ENCODE assay signal across 27 cellular contexts in the genomic region with DNA sequence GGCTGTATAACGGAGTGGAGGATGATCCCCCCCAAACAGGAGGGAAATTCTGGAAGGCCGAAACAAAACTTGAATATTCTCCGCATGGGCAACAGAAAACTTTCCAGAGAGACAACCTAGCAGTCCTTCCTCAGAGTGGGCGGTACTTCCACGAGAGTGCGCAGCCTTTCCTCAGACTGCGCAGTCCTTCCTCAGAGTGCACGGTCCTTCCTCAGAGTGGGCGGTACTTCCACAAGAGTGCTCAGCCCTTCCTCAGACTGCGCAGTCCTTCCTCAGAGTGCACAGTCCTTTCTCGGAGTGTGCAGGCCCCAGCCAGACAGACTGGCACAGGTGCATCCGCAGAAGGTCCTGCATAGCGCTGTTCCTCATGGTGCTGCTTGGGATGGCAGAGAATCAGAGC. TPM values are rescaled to one million over a fixed set of nuclear protein-coding genes. Genes with fewer than 3 reads are reported as not detected.
"Had no signal": no experiment of that assay in that cellular context is flagged by ENCODE, and none has a peak within 500 bp of the region (broad histone marks: within the 10 kb centered on the region; RNA-seq: fewer than 3 reads in every experiment).

No MANE protein-coding gene starts in this region.

- H3K27ac Mint-ChIP-seq: activated B cell treated with CpG ODN at 0.5 μM for 24 hours; activated CD4-positive, alpha-beta memory T cell treated with anti-CD3 and anti-CD28 coated beads for 36 hours; activated CD4-positive, alpha-beta T cell treated with anti-CD3 and anti-CD28 coated beads, Interleukin-2, amount 10 ng/mL, durations not matched to agents 7 days and 5 days; activated T-cell treated with anti-CD3 and anti-CD28 coated beads, Interleukin-2, amount 50 U/mL, for 72 hours; activated T-helper 2 cell treated with anti-CD3 and anti-CD28 coated beads, Interferon-gamma antibody, Interleukin-2, Interleukin-4, amounts not matched to agents 10 μg/mL and 5 μg/mL and 100 μg/mL, durations not matched to agents 14 hours and 24 hours and 36 hours; T-cell had no signal

- FAIRE-seq: TTC549 had no signal

- ATAC-seq: body of pancreas had no signal

- H3K4me3 ChIP-seq: body of pancreas had no signal

- H3K27ac ChIP-seq: body of pancreas had no signal

- H3K27me3 Mint-ChIP-seq: activated CD4-positive, alpha-beta T cell treated with anti-CD3 and anti-CD28 coated beads, Interleukin-2, amount 10 ng/mL, durations not matched to agents 7 days and 5 days had no signal

- H3K9me3 Mint-ChIP-seq: activated B cell treated with CpG ODN at 0.5 μM for 24 hours; activated CD4-positive, alpha-beta memory T cell treated with anti-CD3 and anti-CD28 coated beads for 36 hours; activated CD4-positive, alpha-beta T cell treated with anti-CD3 and anti-CD28 coated beads, Interleukin-2, amount 10 ng/mL, durations not matched to agents 7 days and 5 days; central memory CD8-positive, alpha-beta T cell; T-cell had no signal

- H3K27me3 ChIP-seq: body of pancreas had no signal

- H3K4me1 Mint-ChIP-seq: central memory CD8-positive, alpha-beta T cell had no signal

- H3K9me3 ChIP-seq: body of pancreas had no signal

- DNase-seq: activated B cell treated with CpG ODN at 0.5 μM for 24 hours; activated CD4-positive, alpha-beta memory T cell treated with anti-CD3 and anti-CD28 coated beads for 36 hours; activated CD4-positive, alpha-beta T cell treated with anti-CD3 and anti-CD28 coated beads for 1 hour; activated CD4-positive, alpha-beta T cell treated with anti-CD3 and anti-CD28 coated beads, Interleukin-2, amount 10 ng/mL, durations not matched to agents 7 days and 5 days; activated CD8-positive, alpha-beta memory T cell treated with anti-CD3 and anti-CD28 coated beads for 24 hours; activated gamma-delta T cell treated with Interleukin-2 at 50 U/mL for 16 hours; activated naive CD4-positive, alpha-beta T cell treated with anti-CD3 and anti-CD28 coated beads, Interleukin-2, amount 50 U/mL, for 16 hours; activated T-cell treated with anti-CD3 and anti-CD28 coated beads for 4 hours; activated T-cell treated with anti-CD3 and anti-CD28 coated beads, Interleukin-2, amount 50 U/mL, for 72 hours; aorta; body of pancreas; NCI-H1092; NCI-H1417; NCI-H2029; NCI-H2107; NCI-H2171 treated with DMSO at 0.1 percent for 48 hours; NCI-H226; NCI-H526 treated with DMSO at 0.1 percent for 48 hours; SHP77 treated with DMSO at 0.1 percent for 48 hours; T-cell; T1000 had no signal

- H3K4me1 ChIP-seq: body of pancreas had no signal

- H3K4me3 Mint-ChIP-seq: activated B cell treated with CpG ODN at 0.5 μM for 24 hours; activated CD4-positive, alpha-beta memory T cell treated with anti-CD3 and anti-CD28 coated beads for 36 hours; activated CD4-positive, alpha-beta T cell treated with anti-CD3 and anti-CD28 coated beads, Interleukin-2, amount 10 ng/mL, durations not matched to agents 7 days and 5 days; activated T-cell treated with anti-CD3 and anti-CD28 coated beads, Interleukin-2, amount 50 U/mL, for 72 hours; central memory CD8-positive, alpha-beta T cell; T-cell had no signal

RNA-seq across cellular contexts. Expression of gene GALP, which starts 12.7 kb away (rescaled TPM):
- total RNA-seq: activated B cell treated with CpG ODN at 0.5 μM for 24 hours; activated CD4-positive, alpha-beta memory T cell treated with anti-CD3 and anti-CD28 coated beads for 36 hours; activated CD4-positive, alpha-beta T cell treated with anti-CD3 and anti-CD28 coated beads, Interleukin-2, amount 10 ng/mL, durations not matched to agents 7 days and 5 days; activated T-cell treated with anti-CD3 and anti-CD28 coated beads, Interleukin-2, amount 50 U/mL, for 72 hours; activated T-helper 2 cell treated with anti-CD3 and anti-CD28 coated beads, Interferon-gamma antibody, Interleukin-2, Interleukin-4, amounts not matched to agents 10 μg/mL and 5 μg/mL and 100 μg/mL, durations not matched to agents 14 hours and 24 hours and 36 hours; aorta; body of pancreas; M059J; SK-MEL-5; T-cell had no signal
- polyA plus RNA-seq: aorta had no signal

RNA-seq across cellular contexts. Expression of gene ZSCAN5B, which starts 34.5 kb away (rescaled TPM):
- total RNA-seq: activated B cell treated with CpG ODN at 0.5 μM for 24 hours; activated CD4-positive, alpha-beta memory T cell treated with anti-CD3 and anti-CD28 coated beads for 36 hours; activated CD4-positive, alpha-beta T cell treated with anti-CD3 and anti-CD28 coated beads, Interleukin-2, amount 10 ng/mL, durations not matched to agents 7 days and 5 days; activated T-cell treated with anti-CD3 and anti-CD28 coated beads, Interleukin-2, amount 50 U/mL, for 72 hours; activated T-helper 2 cell treated with anti-CD3 and anti-CD28 coated beads, Interferon-gamma antibody, Interleukin-2, Interleukin-4, amounts not matched to agents 10 μg/mL and 5 μg/mL and 100 μg/mL, durations not matched to agents 14 hours and 24 hours and 36 hours; aorta; body of pancreas; M059J; NCI-H460; SK-MEL-5; T-cell had no signal
- polyA plus RNA-seq: aorta had no signal

RNA-seq across cellular contexts. Expression of gene ZSCAN5C, which starts 39.0 kb away (rescaled TPM):
- total RNA-seq: activated B cell treated with CpG ODN at 0.5 μM for 24 hours; activated CD4-positive, alpha-beta memory T cell treated with anti-CD3 and anti-CD28 coated beads for 36 hours; activated CD4-positive, alpha-beta T cell treated with anti-CD3 and anti-CD28 coated beads, Interleukin-2, amount 10 ng/mL, durations not matched to agents 7 days and 5 days; activated T-cell treated with anti-CD3 and anti-CD28 coated beads, Interleukin-2, amount 50 U/mL, for 72 hours; activated T-helper 2 cell treated with anti-CD3 and anti-CD28 coated beads, Interferon-gamma antibody, Interleukin-2, Interleukin-4, amounts not matched to agents 10 μg/mL and 5 μg/mL and 100 μg/mL, durations not matched to agents 14 hours and 24 hours and 36 hours; aorta; body of pancreas; M059J; NCI-H460; SK-MEL-5; T-cell had no signal
- polyA plus RNA-seq: aorta had no signal
